Comparison of ENCODE assay signal across 1 cellular context in genomic region chr13:73860501-73860900, GRCh38.
TF ChIP-seq lines count a peak whose summit lies in the region.

No MANE protein-coding gene starts in this region.

TF ChIP-seq in H1, 55 proteins besides CTCF, POLR2A, EP300 and RAD21:
- no peak for TF ChIP-seq HDAC2 (IDR thresholded peaks at IDR 0.05; ENCODE audit: borderline replicate concordance in 1 of 2, low read depth in 2 of 2, low read length in 2 of 2)
- TF ChIP-seq MAFK (IDR thresholded peaks at IDR 0.05; ENCODE audit: low read depth, low read length), result no peak
- TF ChIP-seq ATF3 (IDR thresholded peaks at IDR 0.05; ENCODE audit: insufficient read depth, low read depth, low read length), result peak; percentile 42; the same call in 1 of the 2 replicates
- peak; percentile 59 for TF ChIP-seq TEAD4 (IDR thresholded peaks at IDR 0.05; ENCODE audit: low read depth, low read length)
- peak; percentile 88 for TF ChIP-seq CEBPB (IDR thresholded peaks at IDR 0.05; ENCODE audit: low read depth, low read length)
